ENCODE assay signal across 32 cellular contexts in genomic region chr17:81852237-81852636, GRCh38. TPM values are rescaled to one million over a fixed set of nuclear protein-coding genes. Genes with fewer than 3 reads are reported as not detected.
"Had no signal": no experiment of that assay in that cellular context is flagged by ENCODE, and none has a peak within 500 bp of the region (broad histone marks: within the 10 kb centered on the region; RNA-seq: fewer than 3 reads in every experiment).

No MANE protein-coding gene starts in this region.

- H3K27me3 Mint-ChIP-seq: naive B cell had no signal

- FAIRE-seq: endothelial cell of umbilical vein, islet of Langerhans had no signal

- H3K27ac ChIP-seq: coronary artery, hepatocyte, neutrophil, psoas muscle, stomach, thoracic aorta, transverse colon had no signal

- H3K4me3 Mint-ChIP-seq: endodermal cell, naive B cell, nephron had no signal

- H3K27me3 ChIP-seq: hepatocyte, neutrophil, spleen, stomach, transverse colon had no signal

- H3K27ac Mint-ChIP-seq: endodermal cell, naive B cell, nephron had no signal

- H3K4me2 ChIP-seq: hepatocyte had no signal

- ATAC-seq: psoas muscle, sciatic nerve had no signal

- H3K4me1 Mint-ChIP-seq: endodermal cell, nephron had no signal

- DNase-seq: effector CD4-positive, alpha-beta T cell; endodermal cell; erythroblast; foreskin melanocyte; head of caudate nucleus; kidney glomerular epithelial cell; mesendoderm; naive B cell; psoas muscle; retina; spleen; stimulated activated CD4-positive, alpha-beta T cell treated with anti-CD3 and anti-CD28 coated beads, Interleukin-15, amount 100 ng/mL, for 24 hours; stimulated activated CD4-positive, alpha-beta T cell treated with anti-CD3 and anti-CD28 coated beads, Interleukin-1b, Interleukin-23, amount 100 ng/mL, for 48 hours; stimulated activated CD4-positive, alpha-beta T cell treated with anti-CD3 and anti-CD28 coated beads, Interleukin-4, amount 100 ng/mL, for 24 hours; stimulated activated naive CD4-positive, alpha-beta T cell; stomach; substantia nigra; transverse colon had no signal

- H3K36me3 Mint-ChIP-seq: naive B cell had no signal

- H3K9me3 ChIP-seq: neutrophil, psoas muscle, spleen, stomach, thoracic aorta, transverse colon had no signal

- H3K9me3 Mint-ChIP-seq: endodermal cell, naive B cell, nephron had no signal

- H2AFZ ChIP-seq: hepatocyte had no signal

- H3K4me3 ChIP-seq: coronary artery, hepatocyte, psoas muscle, spleen, stomach, thoracic aorta, transverse colon had no signal

RNA-seq across cellular contexts. Expression of gene PPP1R27, which starts 17.4 kb away (rescaled TPM):
- total RNA-seq: chondrocyte, dermis microvascular lymphatic vessel endothelial cell, endodermal cell, endothelial cell of umbilical vein, hepatocyte, liver, lung microvascular endothelial cell, osteoblast, sciatic nerve, spleen, stomach, thoracic aorta, ureter had no signal
- polyA plus RNA-seq: endothelial cell of umbilical vein had no signal
